ENCODE assay signal across 1 cellular context in the genomic region with DNA sequence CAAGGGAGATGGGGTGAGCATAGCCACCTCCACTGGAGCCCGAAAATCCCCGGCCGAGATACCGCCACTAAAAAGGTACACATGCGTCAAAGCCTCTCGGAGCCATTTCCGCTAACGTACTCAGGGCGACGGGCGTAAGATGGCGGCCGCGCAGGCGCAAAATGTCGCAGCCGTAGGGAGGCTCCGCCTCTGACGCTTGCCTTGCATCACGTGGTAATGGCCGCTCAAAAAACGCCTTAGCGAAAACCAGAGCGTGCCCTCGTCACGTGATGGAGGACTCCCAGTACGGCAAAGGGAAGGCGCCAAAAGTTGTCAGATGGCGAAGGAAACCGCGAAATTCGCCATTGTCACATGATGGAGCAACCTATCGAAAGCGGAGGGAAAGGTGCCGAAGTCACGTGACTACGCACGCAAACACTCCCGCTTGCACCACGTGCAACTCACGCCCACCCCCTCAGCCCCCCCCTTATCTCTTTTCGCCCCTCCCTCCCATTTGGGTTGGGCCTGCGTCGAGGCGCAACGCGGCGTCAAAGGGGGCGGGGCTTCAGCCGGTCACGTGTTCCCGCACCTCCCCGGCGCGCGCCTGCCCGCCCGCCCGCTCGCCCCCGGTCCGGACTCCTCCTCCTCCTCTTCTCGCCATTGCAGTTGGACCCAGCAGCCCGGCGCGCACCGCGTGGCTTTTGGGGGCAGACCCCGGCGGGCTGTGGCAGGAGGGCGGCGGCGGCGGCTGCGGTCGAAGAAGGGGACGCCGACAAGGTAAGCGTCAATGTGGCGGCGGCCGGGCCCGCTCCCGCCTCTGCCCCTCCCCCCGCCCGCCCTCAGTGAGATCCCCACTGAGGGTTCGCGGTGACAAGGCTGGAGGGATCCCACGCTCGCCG.
TF ChIP-seq lines count a peak whose summit lies in the region.

ILF3 (plus strand) TSS at position 615 of the 878 bp plus-strand sequence. CDS start 16,260 bp downstream, outside the sequence.

TF ChIP-seq in GM12878, 131 proteins besides CTCF, POLR2A, EP300 and RAD21 (continued from another document and continues in another):
- TF ChIP-seq, protein P1, sequence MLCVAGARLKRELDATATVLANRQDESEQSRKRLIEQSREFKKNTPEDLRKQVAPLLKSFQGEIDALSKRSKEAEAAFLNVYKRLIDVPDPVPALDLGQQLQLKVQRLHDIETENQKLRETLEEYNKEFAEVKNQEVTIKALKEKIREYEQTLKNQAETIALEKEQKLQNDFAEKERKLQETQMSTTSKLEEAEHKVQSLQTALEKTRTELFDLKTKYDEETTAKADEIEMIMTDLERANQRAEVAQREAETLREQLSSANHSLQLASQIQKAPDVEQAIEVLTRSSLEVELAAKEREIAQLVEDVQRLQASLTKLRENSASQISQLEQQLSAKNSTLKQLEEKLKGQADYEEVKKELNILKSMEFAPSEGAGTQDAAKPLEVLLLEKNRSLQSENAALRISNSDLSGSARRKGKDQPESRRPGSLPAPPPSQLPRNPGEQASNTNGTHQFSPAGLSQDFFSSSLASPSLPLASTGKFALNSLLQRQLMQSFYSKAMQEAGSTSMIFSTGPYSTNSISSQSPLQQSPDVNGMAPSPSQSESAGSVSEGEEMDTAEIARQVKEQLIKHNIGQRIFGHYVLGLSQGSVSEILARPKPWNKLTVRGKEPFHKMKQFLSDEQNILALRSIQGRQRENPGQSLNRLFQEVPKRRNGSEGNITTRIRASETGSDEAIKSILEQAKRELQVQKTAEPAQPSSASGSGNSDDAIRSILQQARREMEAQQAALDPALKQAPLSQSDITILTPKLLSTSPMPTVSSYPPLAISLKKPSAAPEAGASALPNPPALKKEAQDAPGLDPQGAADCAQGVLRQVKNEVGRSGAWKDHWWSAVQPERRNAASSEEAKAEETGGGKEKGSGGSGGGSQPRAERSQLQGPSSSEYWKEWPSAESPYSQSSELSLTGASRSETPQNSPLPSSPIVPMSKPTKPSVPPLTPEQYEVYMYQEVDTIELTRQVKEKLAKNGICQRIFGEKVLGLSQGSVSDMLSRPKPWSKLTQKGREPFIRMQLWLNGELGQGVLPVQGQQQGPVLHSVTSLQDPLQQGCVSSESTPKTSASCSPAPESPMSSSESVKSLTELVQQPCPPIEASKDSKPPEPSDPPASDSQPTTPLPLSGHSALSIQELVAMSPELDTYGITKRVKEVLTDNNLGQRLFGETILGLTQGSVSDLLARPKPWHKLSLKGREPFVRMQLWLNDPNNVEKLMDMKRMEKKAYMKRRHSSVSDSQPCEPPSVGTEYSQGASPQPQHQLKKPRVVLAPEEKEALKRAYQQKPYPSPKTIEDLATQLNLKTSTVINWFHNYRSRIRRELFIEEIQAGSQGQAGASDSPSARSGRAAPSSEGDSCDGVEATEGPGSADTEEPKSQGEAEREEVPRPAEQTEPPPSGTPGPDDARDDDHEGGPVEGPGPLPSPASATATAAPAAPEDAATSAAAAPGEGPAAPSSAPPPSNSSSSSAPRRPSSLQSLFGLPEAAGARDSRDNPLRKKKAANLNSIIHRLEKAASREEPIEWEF (IDR thresholded peaks at IDR 0.05; ENCODE audit: insufficient replicate concordance, low read depth, low read length), result no peak
- TF ChIP-seq NBN (IDR thresholded peaks at IDR 0.05) (peak; percentile 94; the same call in 1 of the 2 replicates), PAX8 (IDR thresholded peaks at IDR 0.05) (no peak), GATAD2B (conservative IDR thresholded peaks at IDR 0.05; ENCODE audit: low read depth) (no peak), HDAC6 (IDR thresholded peaks at IDR 0.05; ENCODE audit: unreplicated experiment) (no peak), IRF5 (IDR thresholded peaks at IDR 0.05; ENCODE audit: borderline replicate concordance) (no peak), DPF2 (IDR thresholded peaks at IDR 0.05) (peak; percentile 35; the same call in 1 of the 2 replicates), ZNF622 (IDR thresholded peaks at IDR 0.05) (no peak), WRNIP1 (IDR thresholded peaks at IDR 0.05; ENCODE audit: borderline replicate concordance, low read depth, low read length) (peak; percentile 74; the same call in 1 of the 2 replicates), SRF (IDR thresholded peaks at IDR 0.05; ENCODE audit: low read depth in 2 of 2, low read length in 2 of 2) (no peak), STAT1 (conservative IDR thresholded peaks at IDR 0.05) (peak; percentile 87; the same call in 1 of the 2 replicates), HDGF (IDR thresholded peaks at IDR 0.05) (peak; percentile 85; the same call in 1 of the 2 replicates), ZNF687 (IDR thresholded peaks at IDR 0.05) (0 out of 2 replicates have a peak, but pooled peaks have one; percentile 22), BRCA1 (IDR thresholded peaks at IDR 0.05; ENCODE audit: low read depth, low read length) (no peak), SKIL (IDR thresholded peaks at IDR 0.05; ENCODE audit: low read depth, poor library complexity, severe bottlenecking) (peak; percentile 74), JUNB (IDR thresholded peaks at IDR 0.05) (no peak), MYC (IDR thresholded peaks at IDR 0.05; ENCODE audit: insufficient read depth, insufficient read length, insufficient replicate concordance, low read length, severe bottlenecking) (peak; percentile 47), BMI1 (IDR thresholded peaks at IDR 0.05; ENCODE audit: borderline replicate concordance) (no peak), FOXK2 (IDR thresholded peaks at IDR 0.05) (peak; percentile 90), KAT2A (conservative IDR thresholded peaks at IDR 0.05; ENCODE audit: control insufficient read depth, low read depth, low read length) (no peak), ESRRA (IDR thresholded peaks at IDR 0.05; ENCODE audit: low read length) (0 out of 2 replicates have a peak, but pooled peaks have one; percentile 36), ZZZ3 (IDR thresholded peaks at IDR 0.05; ENCODE audit: control insufficient read depth, insufficient read length, low read depth) (no peak), MTA3 (IDR thresholded peaks at IDR 0.05; ENCODE audit: borderline replicate concordance, low read length) (no peak), TCF7 (IDR thresholded peaks at IDR 0.05; ENCODE audit: borderline replicate concordance) (no peak), YY1 (IDR thresholded peaks at IDR 0.05; ENCODE audit: low read depth, low read length) (peak; percentile 99), ZNF274 (IDR thresholded peaks at IDR 0.05; ENCODE audit: insufficient read depth, insufficient read length) (no peak), CHD1 (IDR thresholded peaks at IDR 0.05; ENCODE audit: low read depth, low read length) (no peak), MEF2A (IDR thresholded peaks at IDR 0.05; ENCODE audit: insufficient read depth, low read depth, low read length) (no peak), MLLT1 (IDR thresholded peaks at IDR 0.05) (peak; percentile 60), IRF4 (IDR thresholded peaks at IDR 0.05; ENCODE audit: low read depth, low read length) (peak; percentile 89), NFIC (IDR thresholded peaks at IDR 0.05; ENCODE audit: low read depth, low read length) (peak; percentile 76; the same call in 1 of the 2 replicates), BHLHE40 (IDR thresholded peaks at IDR 0.05; ENCODE audit: borderline replicate concordance in 1 of 2, low read depth in 2 of 2, low read length in 1 of 2) (peak; percentile 96 to 100), KLF5 (IDR thresholded peaks at IDR 0.05; ENCODE audit: partially characterized antibody) (peak; percentile 90), TCF12 (IDR thresholded peaks at IDR 0.05; ENCODE audit: low read depth, low read length) (peak; percentile 19; the same call in 1 of the 2 replicates)
- TF ChIP-seq, protein P2, sequence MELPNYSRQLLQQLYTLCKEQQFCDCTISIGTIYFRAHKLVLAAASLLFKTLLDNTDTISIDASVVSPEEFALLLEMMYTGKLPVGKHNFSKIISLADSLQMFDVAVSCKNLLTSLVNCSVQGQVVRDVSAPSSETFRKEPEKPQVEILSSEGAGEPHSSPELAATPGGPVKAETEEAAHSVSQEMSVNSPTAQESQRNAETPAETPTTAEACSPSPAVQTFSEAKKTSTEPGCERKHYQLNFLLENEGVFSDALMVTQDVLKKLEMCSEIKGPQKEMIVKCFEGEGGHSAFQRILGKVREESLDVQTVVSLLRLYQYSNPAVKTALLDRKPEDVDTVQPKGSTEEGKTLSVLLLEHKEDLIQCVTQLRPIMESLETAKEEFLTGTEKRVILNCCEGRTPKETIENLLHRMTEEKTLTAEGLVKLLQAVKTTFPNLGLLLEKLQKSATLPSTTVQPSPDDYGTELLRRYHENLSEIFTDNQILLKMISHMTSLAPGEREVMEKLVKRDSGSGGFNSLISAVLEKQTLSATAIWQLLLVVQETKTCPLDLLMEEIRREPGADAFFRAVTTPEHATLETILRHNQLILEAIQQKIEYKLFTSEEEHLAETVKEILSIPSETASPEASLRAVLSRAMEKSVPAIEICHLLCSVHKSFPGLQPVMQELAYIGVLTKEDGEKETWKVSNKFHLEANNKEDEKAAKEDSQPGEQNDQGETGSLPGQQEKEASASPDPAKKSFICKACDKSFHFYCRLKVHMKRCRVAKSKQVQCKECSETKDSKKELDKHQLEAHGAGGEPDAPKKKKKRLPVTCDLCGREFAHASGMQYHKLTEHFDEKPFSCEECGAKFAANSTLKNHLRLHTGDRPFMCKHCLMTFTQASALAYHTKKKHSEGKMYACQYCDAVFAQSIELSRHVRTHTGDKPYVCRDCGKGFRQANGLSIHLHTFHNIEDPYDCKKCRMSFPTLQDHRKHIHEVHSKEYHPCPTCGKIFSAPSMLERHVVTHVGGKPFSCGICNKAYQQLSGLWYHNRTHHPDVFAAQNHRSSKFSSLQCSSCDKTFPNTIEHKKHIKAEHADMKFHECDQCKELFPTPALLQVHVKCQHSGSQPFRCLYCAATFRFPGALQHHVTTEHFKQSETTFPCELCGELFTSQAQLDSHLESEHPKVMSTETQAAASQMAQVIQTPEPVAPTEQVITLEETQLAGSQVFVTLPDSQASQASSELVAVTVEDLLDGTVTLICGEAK (IDR thresholded peaks at IDR 0.05; ENCODE audit: borderline replicate concordance), result no peak; the same call in 1 of the 2 replicates
